28 cellular contexts compared by ENCODE assay signal in genomic region chr1:69573911-69574310, GRCh38.
"Had no signal": no experiment of that assay in that cellular context is flagged by ENCODE, and none has a peak within 500 bp of the region (broad histone marks: within the 10 kb centered on the region; RNA-seq: fewer than 3 reads in every experiment).

No MANE protein-coding gene starts in this region.

- H3K9me3 ChIP-seq: ascending aorta, breast epithelium had no signal

- H3K4me1 ChIP-seq: breast epithelium had no signal

- DNase-seq: activated B cell treated with CpG ODN at 0.5 μM for 24 hours; activated CD4-positive, alpha-beta memory T cell treated with anti-CD3 and anti-CD28 coated beads for 36 hours; activated CD4-positive, alpha-beta T cell treated with anti-CD3 and anti-CD28 coated beads for 4 hours; activated CD4-positive, alpha-beta T cell treated with anti-CD3 and anti-CD28 coated beads, Interleukin-2, amount 10 ng/mL, durations not matched to agents 24 days and 14 days; activated CD4-positive, alpha-beta T cell treated with anti-CD3 and anti-CD28 coated beads, Interleukin-2, amount 50 U/mL, for 1 hour; activated CD4-positive, alpha-beta T cell treated with anti-CD3 and anti-CD28 coated beads, Interleukin-2, amount 50 U/mL, for 4 hours; activated CD4-positive, CD25-positive, alpha-beta regulatory T cell treated with anti-CD3 and anti-CD28 coated beads, Interleukin-2, amount 50 U/mL, for 72 hours; activated CD8-positive, alpha-beta memory T cell treated with anti-CD3 and anti-CD28 coated beads, Interleukin-2, amount 10 ng/mL, durations not matched to agents 7 days and 5 days; activated CD8-positive, alpha-beta memory T cell treated with anti-CD3 and anti-CD28 coated beads, Interleukin-2, amount 50 U/mL, for 48 hours; activated CD8-positive, alpha-beta T cell treated with anti-CD3 and anti-CD28 coated beads for 36 hours; activated effector memory CD4-positive, alpha-beta T cell treated with Interleukin-2 at 50 U/mL for 16 hours; activated gamma-delta T cell; activated naive CD4-positive, alpha-beta T cell treated with anti-CD3 and anti-CD28 coated beads, Interleukin-2, amount 10 ng/mL, durations not matched to agents 7 days and 5 days; activated naive CD4-positive, alpha-beta T cell treated with Interleukin-2 at 50 U/mL for 16 hours; activated naive CD8-positive, alpha-beta T cell treated with anti-CD3 and anti-CD28 coated beads, Interleukin-2, amount 10 ng/mL, durations not matched to agents 7 days and 5 days; activated naive CD8-positive, alpha-beta T cell treated with anti-CD3 and anti-CD28 coated beads, Interleukin-2, amount 50 U/mL, for 24 hours; activated T-cell treated with anti-CD3 and anti-CD28 coated beads, Interleukin-2, amount 50 U/mL, for 24 hours; activated T-cell treated with anti-CD3 and anti-CD28 coated beads, Interleukin-2, amount 50 U/mL, for 48 hours; amygdala; anterior cingulate cortex; brain microvascular endothelial cell; central memory CD4-positive, alpha-beta T cell; T-helper 1 cell; T-helper 2 cell; T-helper 9 cell had no signal

- H3K36me3 ChIP-seq: ascending aorta, brain microvascular endothelial cell, breast epithelium had no signal

- ATAC-seq: activated CD8-positive, alpha-beta memory T cell treated with anti-CD3 and anti-CD28 coated beads, Interleukin-2, amount 10 ng/mL, durations not matched to agents 7 days and 5 days; activated CD8-positive, alpha-beta T cell treated with anti-CD3 and anti-CD28 coated beads for 36 hours; activated naive CD8-positive, alpha-beta T cell treated with anti-CD3 and anti-CD28 coated beads, Interleukin-2, amount 50 U/mL, for 24 hours had no signal

- H3K27me3 ChIP-seq: ascending aorta had no signal

- H3K27ac ChIP-seq: ascending aorta, brain microvascular endothelial cell, breast epithelium, VCaP had no signal

- H3K4me3 ChIP-seq: ascending aorta, breast epithelium had no signal
